8 cellular contexts compared by ENCODE assay signal in the genomic region with DNA sequence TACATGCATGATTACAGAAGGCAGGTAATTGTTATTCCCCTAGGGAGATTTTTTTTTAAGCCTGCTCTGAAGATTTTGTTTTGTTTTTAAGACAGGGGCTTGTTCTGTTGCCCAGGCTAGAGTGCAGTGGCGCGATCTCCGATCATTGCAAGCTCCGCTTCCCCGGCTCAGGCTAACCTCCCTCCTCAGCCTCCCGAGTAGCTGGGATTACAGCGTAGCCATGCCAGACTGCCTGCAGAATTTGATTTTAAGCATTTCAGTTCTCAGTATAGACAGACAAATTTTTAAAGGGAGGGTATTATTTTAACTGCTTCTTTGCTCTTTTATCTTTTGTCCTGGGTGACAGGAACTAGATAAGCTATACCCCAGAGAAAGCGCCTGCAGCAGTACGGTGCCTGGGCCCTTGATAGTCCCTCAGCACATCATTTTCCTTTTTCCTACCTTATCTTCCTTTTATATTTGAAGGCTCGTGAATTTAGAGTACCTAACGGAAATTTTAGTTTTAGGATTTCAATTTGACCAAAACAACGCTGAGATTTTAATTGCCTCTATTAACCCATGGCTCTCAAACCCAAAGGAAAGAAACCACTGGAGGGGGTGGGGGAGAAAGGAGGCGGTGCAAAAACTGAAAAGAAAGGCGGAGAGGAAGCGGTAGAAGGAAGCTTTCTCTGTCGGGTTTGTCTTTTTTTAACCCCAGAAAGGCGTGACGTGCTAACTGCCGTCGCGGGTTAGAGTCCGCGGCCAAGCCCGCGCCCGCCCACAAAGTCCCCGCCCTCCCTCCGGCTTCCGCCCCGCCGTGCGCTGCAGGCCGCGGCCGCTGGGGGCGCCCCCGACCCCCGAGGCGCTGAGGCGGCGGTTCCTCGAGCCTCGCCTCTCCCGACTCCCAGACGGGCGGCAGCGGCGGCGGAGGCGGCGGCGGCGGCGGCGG. TPM values are rescaled to one million over a fixed set of nuclear protein-coding genes. Genes with fewer than 3 reads are reported as not detected.
A peak's percentile ranks its signal among the peaks of the same experiment; 100 is the strongest.
DNase-seq lines count a peak whose midpoint lies in the region; ATAC-seq and TF ChIP-seq lines count a peak whose summit lies in the region.

A gene (plus strand): TSS at position 886 of the 928 bp plus-strand sequence. CDS start 329 bp downstream, outside the sequence.

- H3K27ac Mint-ChIP-seq in Calu3 (ENCODE audit: unreplicated experiment), result peak within 1 kb of the TSS; percentile 68
- peak within 1 kb of the TSS; percentile 88 for H3K27ac Mint-ChIP-seq in activated CD8-positive, alpha-beta memory T cell treated with anti-CD3 and anti-CD28 coated beads, Interleukin-2, amount 10 ng/mL, durations not matched to agents 7 days and 5 days

- BruUV-seq in Calu3 (replicated peaks; lab: Mats Ljungman, UMichigan), result no TSS peak

- H3K9me3 Mint-ChIP-seq in Calu3 (ENCODE audit: low read depth, unreplicated experiment), result no peaks in the 10 kb centered on the region
- H3K9me3 Mint-ChIP-seq in activated CD8-positive, alpha-beta memory T cell treated with anti-CD3 and anti-CD28 coated beads, Interleukin-2, amount 10 ng/mL, durations not matched to agents 7 days and 5 days (ENCODE audit: low read depth), result no peaks in the 10 kb centered on the region

- H3K27me3 Mint-ChIP-seq in Calu3 (ENCODE audit: unreplicated experiment), result no peaks in the 10 kb centered on the region
- no peaks in the 10 kb centered on the region for H3K27me3 Mint-ChIP-seq in activated CD8-positive, alpha-beta memory T cell treated with anti-CD3 and anti-CD28 coated beads, Interleukin-2, amount 10 ng/mL, durations not matched to agents 7 days and 5 days

- CTCF ChIA-PET in Calu3 (lab: Charles Lee), result interaction anchor here (0.6 to 2.4 kb wide), 7 partner anchors 8 to 84 kb away, joined by 3 to 11 read pairs (median 3); no protein-coding TSS in a partner anchor
- CTCF ChIA-PET in activated CD8-positive, alpha-beta memory T cell treated with anti-CD3 and anti-CD28 coated beads, Interleukin-2, amount 10 ng/mL, durations not matched to agents 7 days and 5 days (lab: Charles Lee), result interaction anchor here (0.6 to 4.9 kb wide), 30 partner anchors 8 to 809 kb away, joined by 3 to 100 read pairs (median 5); a partner anchor contains a TSS

- H3K4me3 ChIP-seq in NT2/D1 (ENCODE audit: insufficient read length, low read depth) (peak within 1 kb of the TSS; percentile 71), mucosa of descending colon (peak within 1 kb of the TSS; percentile 58)

- TF ChIP-seq CTCF in Calu3 (IDR thresholded peaks at IDR 0.05; ENCODE audit: unreplicated experiment) (peak; percentile 63), GM20000 (IDR thresholded peaks at IDR 0.05; ENCODE audit: extremely low read depth, missing control alignments) (peak; percentile 91), mucosa of descending colon (IDR thresholded peaks at IDR 0.05) (peak; percentile 90)

- H3K36me3 ChIP-seq in NT2/D1 (ENCODE audit: insufficient read depth, insufficient read length, low read length), result no peaks in the 10 kb centered on the region
- no peaks in the 10 kb centered on the region for H3K36me3 ChIP-seq in mucosa of descending colon (ENCODE audit: low read depth)

- intact Hi-C loops in Calu3 (cut with micrococcal nuclease; ENCODE audit: unreplicated experiment) (loop anchor here (2.0 kb wide), 2 partner anchors 25 to 83 kb away; no protein-coding TSS in a partner anchor), mucosa of descending colon (cut with DNase I, micrococcal nuclease) (loop anchor here in 1 of 2 donors (2.0 kb wide), 1 partner anchor 47 kb away; no protein-coding TSS in a partner anchor)

- peak within 1 kb of the TSS; percentile 87 for H3K9ac ChIP-seq in NT2/D1 (ENCODE audit: insufficient read length, low read depth)

- peaks cover 8% of the 10 kb centered on the region for H3K36me3 Mint-ChIP-seq in Calu3 (ENCODE audit: insufficient read depth, unreplicated experiment)
- H3K36me3 Mint-ChIP-seq in activated CD8-positive, alpha-beta memory T cell treated with anti-CD3 and anti-CD28 coated beads, Interleukin-2, amount 10 ng/mL, durations not matched to agents 7 days and 5 days, result no peaks in the 10 kb centered on the region

- H3K4me3 Mint-ChIP-seq in Calu3 (ENCODE audit: low read depth, unreplicated experiment), result peak within 1 kb of the TSS; percentile 78
- peak within 1 kb of the TSS; percentile 94 for H3K4me3 Mint-ChIP-seq in activated CD8-positive, alpha-beta memory T cell treated with anti-CD3 and anti-CD28 coated beads, Interleukin-2, amount 10 ng/mL, durations not matched to agents 7 days and 5 days

- no peaks in the 10 kb centered on the region for H3K4me1 ChIP-seq in NT2/D1 (ENCODE audit: insufficient read depth, insufficient read length)
- H3K4me1 ChIP-seq in mucosa of descending colon (ENCODE audit: low read depth), result peaks cover 18% of the 10 kb centered on the region

- no peaks in the 10 kb centered on the region for H3K4me1 Mint-ChIP-seq in Calu3 (ENCODE audit: low read depth, unreplicated experiment)
- H3K4me1 Mint-ChIP-seq in activated CD8-positive, alpha-beta memory T cell treated with anti-CD3 and anti-CD28 coated beads, Interleukin-2, amount 10 ng/mL, durations not matched to agents 7 days and 5 days, result peaks cover 43% of the 10 kb centered on the region

- no peaks in the 10 kb centered on the region for H3K9me3 ChIP-seq in NT2/D1 (ENCODE audit: insufficient read depth, low read length)
- no peaks in the 10 kb centered on the region for H3K9me3 ChIP-seq in mucosa of descending colon

- DNase-seq in Calu3 (peak; percentile 87), GM20000 (ENCODE audit: low spot score) (peak; percentile 95), HS-27A (ENCODE audit: low read depth) (peak; percentile 82), NT2/D1 (ENCODE audit: low read depth, low spot score) (peak; percentile 80), epidermal melanocyte (ENCODE audit: insufficient read length, low spot score) (peak; percentile 77), mucosa of descending colon (peak; percentile 92 to 97 (median 93))
- peak; percentile 92 for DNase-seq in activated CD8-positive, alpha-beta memory T cell treated with anti-CD3 and anti-CD28 coated beads, Interleukin-2, amount 10 ng/mL, durations not matched to agents 7 days and 5 days
- peak; percentile 84 to 86 for DNase-seq in stimulated activated CD8-positive, alpha-beta memory T cell treated with anti-CD3 and anti-CD28 coated beads, Interleukin-2, amount 100 ng/mL, for 48 hours (ENCODE audit: low read depth in 2 of 2)

- peak; percentile 84 for ATAC-seq in activated CD8-positive, alpha-beta memory T cell treated with anti-CD3 and anti-CD28 coated beads, Interleukin-2, amount 10 ng/mL, durations not matched to agents 7 days and 5 days
- peak; percentile 96 for ATAC-seq in mucosa of descending colon

- H3K27me3 ChIP-seq in NT2/D1 (ENCODE audit: insufficient read depth, insufficient read length), result no peaks in the 10 kb centered on the region

RNA-seq across cellular contexts. Expression of the gene that starts here (rescaled TPM):
- total RNA-seq in Calu3 (2022) (7.9 and 13.6 TPM in 2 replicates), mucosa of descending colon (10 to 100 TPM; 21.4 to 32.7 (median 29.5) TPM)
- 10 to 100 TPM; 11.9 to 16.4 TPM for total RNA-seq in activated CD8-positive, alpha-beta memory T cell treated with anti-CD3 and anti-CD28 coated beads, Interleukin-2, amount 10 ng/mL, durations not matched to agents 7 days and 5 days

Comparison
In these comparisons a context has a peak if more than half of its experiments do, and no peak if none do; other contexts are left out.
1. Peak in every context shown above with its lines: DNase-seq, ATAC-seq and H3K4me3 ChIP-seq.